ENCODE assay signal across 1 cellular context in genomic region chr5:56816546-56817081, GRCh38.
TF ChIP-seq lines count a peak whose summit lies in the region.

No MANE protein-coding gene starts in this region.

TF ChIP-seq in HepG2, 621 proteins besides CTCF, POLR2A, EP300 and RAD21 (continued from another document and continues in another):
- TF ChIP-seq NFAT5 (CRISPR knock-in tag; IDR thresholded peaks at IDR 0.05) (no peak), BHLHE40 (IDR thresholded peaks at IDR 0.05; ENCODE audit: low read length) (no peak), REL (CRISPR knock-in tag; conservative IDR thresholded peaks at IDR 0.05) (no peak), ATM (IDR thresholded peaks at IDR 0.05; ENCODE audit: borderline replicate concordance) (no peak), POLR2AphosphoS5 (IDR thresholded peaks at IDR 0.05; ENCODE audit: low read depth, low read length) (peak; percentile 43; the same call in 1 of the 2 replicates), SOX5 (CRISPR knock-in tag; IDR thresholded peaks at IDR 0.05; ENCODE audit: borderline replicate concordance) (peak; percentile 29; the same call in 1 of the 2 replicates), ESRRA (CRISPR knock-in tag; IDR thresholded peaks at IDR 0.05; ENCODE audit: low read depth) (no peak), CC2D1A (CRISPR knock-in tag; IDR thresholded peaks at IDR 0.05) (no peak), HOXA9 (CRISPR knock-in tag; IDR thresholded peaks at IDR 0.05; ENCODE audit: borderline replicate concordance) (no peak), ZNF841 (CRISPR knock-in tag; IDR thresholded peaks at IDR 0.05; ENCODE audit: borderline replicate concordance) (no peak), ZNF558 (CRISPR knock-in tag; IDR thresholded peaks at IDR 0.05; ENCODE audit: borderline replicate concordance) (no peak), STAG1 (CRISPR knock-in tag; IDR thresholded peaks at IDR 0.05) (0 out of 2 replicates have a peak, but pooled peaks have one; percentile 20), STAT5B (CRISPR knock-in tag; IDR thresholded peaks at IDR 0.05) (no peak), ZSCAN25 (CRISPR knock-in tag; IDR thresholded peaks at IDR 0.05) (peak; percentile 73; the same call in 1 of the 2 replicates), ZNF709 (CRISPR knock-in tag; IDR thresholded peaks at IDR 0.05) (no peak), NCOA2 (CRISPR knock-in tag; IDR thresholded peaks at IDR 0.05) (peak; percentile 39; the same call in 1 of the 2 replicates), ZNF792 (CRISPR knock-in tag; IDR thresholded peaks at IDR 0.05) (peak; percentile 67; the same call in 1 of the 2 replicates), KLF13 (CRISPR knock-in tag; IDR thresholded peaks at IDR 0.05) (no peak), ZNF772 (CRISPR knock-in tag; IDR thresholded peaks at IDR 0.05) (no peak), ZNF281 (CRISPR knock-in tag; IDR thresholded peaks at IDR 0.05; ENCODE audit: borderline replicate concordance) (peak; percentile 46; the same call in 1 of the 2 replicates), SMARCC2 (IDR thresholded peaks at IDR 0.05) (no peak), ZFP41 (CRISPR knock-in tag; IDR thresholded peaks at IDR 0.05; ENCODE audit: borderline replicate concordance) (no peak), ZNF264 (CRISPR knock-in tag; IDR thresholded peaks at IDR 0.05) (no peak), ZNF777 (CRISPR knock-in tag; IDR thresholded peaks at IDR 0.05) (no peak), TFAP4 (IDR thresholded peaks at IDR 0.05; ENCODE audit: borderline replicate concordance, low read depth) (peak; percentile 22; the same call in 1 of the 2 replicates), ZFX (CRISPR knock-in tag; IDR thresholded peaks at IDR 0.05; ENCODE audit: low read depth) (peak; percentile 49)
- TF ChIP-seq, protein P1, sequence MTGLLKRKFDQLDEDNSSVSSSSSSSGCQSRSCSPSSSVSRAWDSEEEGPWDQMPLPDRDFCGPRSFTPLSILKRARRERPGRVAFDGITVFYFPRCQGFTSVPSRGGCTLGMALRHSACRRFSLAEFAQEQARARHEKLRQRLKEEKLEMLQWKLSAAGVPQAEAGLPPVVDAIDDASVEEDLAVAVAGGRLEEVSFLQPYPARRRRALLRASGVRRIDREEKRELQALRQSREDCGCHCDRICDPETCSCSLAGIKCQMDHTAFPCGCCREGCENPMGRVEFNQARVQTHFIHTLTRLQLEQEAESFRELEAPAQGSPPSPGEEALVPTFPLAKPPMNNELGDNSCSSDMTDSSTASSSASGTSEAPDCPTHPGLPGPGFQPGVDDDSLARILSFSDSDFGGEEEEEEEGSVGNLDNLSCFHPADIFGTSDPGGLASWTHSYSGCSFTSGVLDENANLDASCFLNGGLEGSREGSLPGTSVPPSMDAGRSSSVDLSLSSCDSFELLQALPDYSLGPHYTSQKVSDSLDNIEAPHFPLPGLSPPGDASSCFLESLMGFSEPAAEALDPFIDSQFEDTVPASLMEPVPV (CRISPR knock-in tag; IDR thresholded peaks at IDR 0.05) = 0 out of 2 replicates have a peak, but pooled peaks have one; percentile 14
- TF ChIP-seq, protein P2, sequence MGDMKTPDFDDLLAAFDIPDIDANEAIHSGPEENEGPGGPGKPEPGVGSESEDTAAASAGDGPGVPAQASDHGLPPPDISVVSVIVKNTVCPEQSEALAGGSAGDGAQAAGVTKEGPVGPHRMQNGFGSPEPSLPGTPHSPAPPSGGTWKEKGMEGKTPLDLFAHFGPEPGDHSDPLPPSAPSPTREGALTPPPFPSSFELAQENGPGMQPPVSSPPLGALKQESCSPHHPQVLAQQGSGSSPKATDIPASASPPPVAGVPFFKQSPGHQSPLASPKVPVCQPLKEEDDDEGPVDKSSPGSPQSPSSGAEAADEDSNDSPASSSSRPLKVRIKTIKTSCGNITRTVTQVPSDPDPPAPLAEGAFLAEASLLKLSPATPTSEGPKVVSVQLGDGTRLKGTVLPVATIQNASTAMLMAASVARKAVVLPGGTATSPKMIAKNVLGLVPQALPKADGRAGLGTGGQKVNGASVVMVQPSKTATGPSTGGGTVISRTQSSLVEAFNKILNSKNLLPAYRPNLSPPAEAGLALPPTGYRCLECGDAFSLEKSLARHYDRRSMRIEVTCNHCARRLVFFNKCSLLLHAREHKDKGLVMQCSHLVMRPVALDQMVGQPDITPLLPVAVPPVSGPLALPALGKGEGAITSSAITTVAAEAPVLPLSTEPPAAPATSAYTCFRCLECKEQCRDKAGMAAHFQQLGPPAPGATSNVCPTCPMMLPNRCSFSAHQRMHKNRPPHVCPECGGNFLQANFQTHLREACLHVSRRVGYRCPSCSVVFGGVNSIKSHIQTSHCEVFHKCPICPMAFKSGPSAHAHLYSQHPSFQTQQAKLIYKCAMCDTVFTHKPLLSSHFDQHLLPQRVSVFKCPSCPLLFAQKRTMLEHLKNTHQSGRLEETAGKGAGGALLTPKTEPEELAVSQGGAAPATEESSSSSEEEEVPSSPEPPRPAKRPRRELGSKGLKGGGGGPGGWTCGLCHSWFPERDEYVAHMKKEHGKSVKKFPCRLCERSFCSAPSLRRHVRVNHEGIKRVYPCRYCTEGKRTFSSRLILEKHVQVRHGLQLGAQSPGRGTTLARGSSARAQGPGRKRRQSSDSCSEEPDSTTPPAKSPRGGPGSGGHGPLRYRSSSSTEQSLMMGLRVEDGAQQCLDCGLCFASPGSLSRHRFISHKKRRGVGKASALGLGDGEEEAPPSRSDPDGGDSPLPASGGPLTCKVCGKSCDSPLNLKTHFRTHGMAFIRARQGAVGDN (CRISPR knock-in tag; IDR thresholded peaks at IDR 0.05) = peak; percentile 70
- TF ChIP-seq, protein P3, sequence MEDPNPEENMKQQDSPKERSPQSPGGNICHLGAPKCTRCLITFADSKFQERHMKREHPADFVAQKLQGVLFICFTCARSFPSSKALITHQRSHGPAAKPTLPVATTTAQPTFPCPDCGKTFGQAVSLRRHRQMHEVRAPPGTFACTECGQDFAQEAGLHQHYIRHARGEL (CRISPR knock-in tag; IDR thresholded peaks at IDR 0.05) = no peak
- TF ChIP-seq, protein P4, sequence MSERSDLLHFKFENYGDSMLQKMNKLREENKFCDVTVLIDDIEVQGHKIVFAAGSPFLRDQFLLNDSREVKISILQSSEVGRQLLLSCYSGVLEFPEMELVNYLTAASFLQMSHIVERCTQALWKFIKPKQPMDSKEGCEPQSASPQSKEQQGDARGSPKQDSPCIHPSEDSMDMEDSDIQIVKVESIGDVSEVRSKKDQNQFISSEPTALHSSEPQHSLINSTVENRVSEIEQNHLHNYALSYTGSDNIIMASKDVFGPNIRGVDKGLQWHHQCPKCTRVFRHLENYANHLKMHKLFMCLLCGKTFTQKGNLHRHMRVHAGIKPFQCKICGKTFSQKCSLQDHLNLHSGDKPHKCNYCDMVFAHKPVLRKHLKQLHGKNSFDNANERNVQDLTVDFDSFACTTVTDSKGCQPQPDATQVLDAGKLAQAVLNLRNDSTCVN (CRISPR knock-in tag; IDR thresholded peaks at IDR 0.05; ENCODE audit: borderline replicate concordance) = peak; percentile 22; the same call in 1 of the 2 replicates
- TF ChIP-seq, protein P5, sequence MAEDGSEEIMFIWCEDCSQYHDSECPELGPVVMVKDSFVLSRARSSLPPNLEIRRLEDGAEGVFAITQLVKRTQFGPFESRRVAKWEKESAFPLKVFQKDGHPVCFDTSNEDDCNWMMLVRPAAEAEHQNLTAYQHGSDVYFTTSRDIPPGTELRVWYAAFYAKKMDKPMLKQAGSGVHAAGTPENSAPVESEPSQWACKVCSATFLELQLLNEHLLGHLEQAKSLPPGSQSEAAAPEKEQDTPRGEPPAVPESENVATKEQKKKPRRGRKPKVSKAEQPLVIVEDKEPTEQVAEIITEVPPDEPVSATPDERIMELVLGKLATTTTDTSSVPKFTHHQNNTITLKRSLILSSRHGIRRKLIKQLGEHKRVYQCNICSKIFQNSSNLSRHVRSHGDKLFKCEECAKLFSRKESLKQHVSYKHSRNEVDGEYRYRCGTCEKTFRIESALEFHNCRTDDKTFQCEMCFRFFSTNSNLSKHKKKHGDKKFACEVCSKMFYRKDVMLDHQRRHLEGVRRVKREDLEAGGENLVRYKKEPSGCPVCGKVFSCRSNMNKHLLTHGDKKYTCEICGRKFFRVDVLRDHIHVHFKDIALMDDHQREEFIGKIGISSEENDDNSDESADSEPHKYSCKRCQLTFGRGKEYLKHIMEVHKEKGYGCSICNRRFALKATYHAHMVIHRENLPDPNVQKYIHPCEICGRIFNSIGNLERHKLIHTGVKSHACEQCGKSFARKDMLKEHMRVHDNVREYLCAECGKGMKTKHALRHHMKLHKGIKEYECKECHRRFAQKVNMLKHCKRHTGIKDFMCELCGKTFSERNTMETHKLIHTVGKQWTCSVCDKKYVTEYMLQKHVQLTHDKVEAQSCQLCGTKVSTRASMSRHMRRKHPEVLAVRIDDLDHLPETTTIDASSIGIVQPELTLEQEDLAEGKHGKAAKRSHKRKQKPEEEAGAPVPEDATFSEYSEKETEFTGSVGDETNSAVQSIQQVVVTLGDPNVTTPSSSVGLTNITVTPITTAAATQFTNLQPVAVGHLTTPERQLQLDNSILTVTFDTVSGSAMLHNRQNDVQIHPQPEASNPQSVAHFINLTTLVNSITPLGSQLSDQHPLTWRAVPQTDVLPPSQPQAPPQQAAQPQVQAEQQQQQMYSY (CRISPR knock-in tag; IDR thresholded peaks at IDR 0.05) = no peak
- TF ChIP-seq, protein P6, sequence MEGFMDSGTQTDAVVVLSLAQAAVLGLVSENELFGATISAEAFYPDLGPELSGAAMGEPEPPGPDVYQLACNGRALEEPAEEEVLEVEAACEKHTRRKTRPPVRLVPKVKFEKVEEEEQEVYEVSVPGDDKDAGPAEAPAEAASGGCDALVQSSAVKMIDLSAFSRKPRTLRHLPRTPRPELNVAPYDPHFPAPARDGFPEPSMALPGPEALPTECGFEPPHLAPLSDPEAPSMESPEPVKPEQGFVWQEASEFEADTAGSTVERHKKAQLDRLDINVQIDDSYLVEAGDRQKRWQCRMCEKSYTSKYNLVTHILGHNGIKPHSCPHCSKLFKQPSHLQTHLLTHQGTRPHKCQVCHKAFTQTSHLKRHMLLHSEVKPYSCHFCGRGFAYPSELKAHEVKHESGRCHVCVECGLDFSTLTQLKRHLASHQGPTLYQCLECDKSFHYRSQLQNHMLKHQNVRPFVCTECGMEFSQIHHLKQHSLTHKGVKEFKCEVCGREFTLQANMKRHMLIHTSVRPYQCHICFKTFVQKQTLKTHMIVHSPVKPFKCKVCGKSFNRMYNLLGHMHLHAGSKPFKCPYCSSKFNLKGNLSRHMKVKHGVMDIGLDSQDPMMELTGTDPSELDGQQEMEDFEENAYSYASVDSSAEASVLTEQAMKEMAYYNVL (CRISPR knock-in tag; IDR thresholded peaks at IDR 0.05; ENCODE audit: borderline replicate concordance) = no peak
